10 cellular contexts compared by ENCODE assay signal in genomic region chr4:992297-993110, GRCh38. TPM values are rescaled to one million over a fixed set of nuclear protein-coding genes. Genes with fewer than 3 reads are reported as not detected.
DNase-seq lines count a peak whose midpoint lies in the region; ATAC-seq, FAIRE-seq and TF ChIP-seq lines count a peak whose summit lies in the region.
"Had no signal": no experiment of that assay in that cellular context is flagged by ENCODE, and none has a peak within 500 bp of the region (broad histone marks: within the 10 kb centered on the region; RNA-seq: fewer than 3 reads in every experiment).

No MANE protein-coding gene starts in this region.

- H3K36me3 ChIP-seq in kidney (ENCODE audit: control insufficient read depth in 1 of 2, insufficient read depth in 2 of 2, low read length in 2 of 2): peaks cover 4% of the 10 kb centered on the region in 2 donors

- FAIRE-seq in kidney (lab: Jason Lieb, UNC): no peak

- peaks cover 6 to 29% of the 10 kb centered on the region in 2 donors for H3K4me1 ChIP-seq in kidney (ENCODE audit: control insufficient read depth in 1 of 2, insufficient read depth in 1 of 2, low read depth in 1 of 2, low read length in 2 of 2)

- ATAC-seq in GM19025 (IDR thresholded peaks at IDR 0.05; ENCODE audit: low read depth, unreplicated experiment) (peak; percentile 63), sciatic nerve (peak; percentile 27), HG02840 (IDR thresholded peaks at IDR 0.05; ENCODE audit: low FRiP score, unreplicated experiment) (no peak), GM19452 (IDR thresholded peaks at IDR 0.05; ENCODE audit: unreplicated experiment) (no peak)
- ATAC-seq: naive thymus-derived CD8-positive, alpha-beta T cell; T-cell had no signal

- peak overlapping the region; percentile 60 to 69 for H3K4me3 ChIP-seq in kidney (ENCODE audit: low read length in 2 of 2)

- H3K9me3 ChIP-seq in kidney (ENCODE audit: control insufficient read depth in 1 of 2, low read length in 2 of 2): no peaks in the 10 kb centered on the region

- H3K27ac ChIP-seq in VCaP: peak overlapping the region; percentile 96
- peak overlapping the region; percentile 93 to 97 for H3K27ac ChIP-seq in kidney (ENCODE audit: low read depth in 2 of 2, low read length in 2 of 2)

- peak; percentile 94 for DNase-seq in kidney
- DNase-seq in sciatic nerve (ENCODE audit: low spot score): no peak
- no peak for DNase-seq in HPDE6-E6E7 (ENCODE audit: extremely low spot score)
- no peak for DNase-seq in NCI-H2029 treated with DMSO at 0.1 percent for 48 hours (lab: John Stamatoyannopoulos, UW)
- DNase-seq: naive thymus-derived CD8-positive, alpha-beta T cell had no signal

- H3K9ac ChIP-seq in kidney (ENCODE audit: low read length in 2 of 2): peak overlapping the region; percentile 64 to 87

- TF ChIP-seq CTCF in VCaP (conservative IDR thresholded peaks at IDR 0.05) (no peak), kidney (IDR thresholded peaks at IDR 0.05; ENCODE audit: borderline replicate concordance, extremely low read depth, insufficient read depth) (no peak)

- intact Hi-C loops in kidney (cut with DNase I) (no loop called here), sciatic nerve (cut with DNase I) (no loop called here)

RNA-seq across cellular contexts. Expression of gene SLC26A1, which starts 0.7 kb away (rescaled TPM):
- total RNA-seq in kidney (2.9 TPM), sciatic nerve (0.45 TPM)
- 10.2 TPM for polyA plus RNA-seq in kidney (ENCODE audit: insufficient read depth, low read depth, low replicate concordance)

RNA-seq across cellular contexts. Expression of gene IDUA, which starts 5.7 kb away (rescaled TPM):
- total RNA-seq in kidney (58.5 TPM), sciatic nerve (36.7 TPM)
- 11.9 TPM for polyA plus RNA-seq in kidney (ENCODE audit: insufficient read depth, low read depth, low replicate concordance)

RNA-seq across cellular contexts. Expression of gene FGFRL1, which starts 18.9 kb away (rescaled TPM):
- total RNA-seq in kidney: 25.5 TPM
- 22.0 TPM for polyA plus RNA-seq in kidney (ENCODE audit: insufficient read depth, low read depth, low replicate concordance)
- total RNA-seq in sciatic nerve: 16.6 TPM

RNA-seq across cellular contexts. Expression of gene DGKQ, which starts 19.1 kb away (rescaled TPM):
- 13.7 TPM for total RNA-seq in kidney
- 3.5 TPM for polyA plus RNA-seq in kidney (ENCODE audit: insufficient read depth, low read depth, low replicate concordance)
- 9.6 TPM for total RNA-seq in sciatic nerve

Comparison
In these comparisons a context has a peak if more than half of its experiments do, and no peak if none do; other contexts are left out.
1. ATAC-seq: peak in GM19025 (single experiment) and sciatic nerve (single experiment); none in HG02840 (single experiment) and GM19452 (single experiment).